Comparison of ENCODE assay signal across 27 cellular contexts in the genomic region with DNA sequence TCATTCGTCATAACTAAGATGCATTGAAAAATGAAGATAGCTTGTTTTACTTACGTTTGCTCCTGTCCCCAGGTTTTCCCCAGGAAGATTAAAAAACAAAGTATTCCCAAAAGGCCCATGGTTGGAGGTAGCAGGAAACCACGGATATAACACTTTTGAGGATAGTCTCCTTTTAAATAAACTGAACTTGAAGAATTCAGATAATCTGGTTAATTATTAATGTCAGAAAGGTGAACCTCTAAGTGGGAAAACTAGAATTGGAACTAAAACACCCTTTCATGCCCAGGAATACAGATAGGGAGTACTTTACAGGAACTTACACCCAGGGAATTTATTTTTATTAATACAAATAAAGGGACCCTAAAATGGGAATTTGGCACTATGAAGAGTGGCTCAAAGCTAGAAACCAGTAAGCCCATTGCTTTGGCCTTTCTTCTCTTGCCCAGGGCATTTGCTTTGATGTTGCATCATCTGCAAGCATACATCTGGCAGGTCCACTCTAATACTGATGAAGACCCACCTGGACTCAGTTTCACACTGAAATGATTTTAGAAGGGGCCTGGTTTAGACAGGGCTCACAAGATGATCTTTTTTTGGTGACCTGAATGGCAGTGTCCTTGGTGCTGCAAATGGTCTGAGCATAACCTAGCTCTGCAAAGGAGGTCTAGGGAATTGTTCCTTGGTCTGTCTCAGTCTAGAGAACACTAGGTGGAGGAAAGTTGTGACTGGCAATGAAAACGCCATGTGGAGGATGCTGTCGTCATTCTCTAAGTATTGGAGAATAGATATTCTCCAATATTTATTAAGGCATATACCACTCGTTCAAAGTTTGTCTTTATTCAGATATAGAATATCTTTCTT. TPM values are rescaled to one million over a fixed set of nuclear protein-coding genes. Genes with fewer than 3 reads are reported as not detected.
DNase-seq lines count a peak whose midpoint lies in the region; ATAC-seq, FAIRE-seq and TF ChIP-seq lines count a peak whose summit lies in the region.
"Had no signal": no experiment of that assay in that cellular context is flagged by ENCODE, and none has a peak within 500 bp of the region (broad histone marks: within the 10 kb centered on the region; RNA-seq: fewer than 3 reads in every experiment).

A gene (minus strand): TSS at position 148 of the 861 bp plus-strand sequence. CDS start 29 bp downstream, at position 119.

- H3K27ac Mint-ChIP-seq in Calu3 (ENCODE audit: unreplicated experiment): no peak within 1 kb of the TSS
- H3K27ac Mint-ChIP-seq: activated naive CD4-positive, alpha-beta T cell treated with anti-CD3 and anti-CD28 coated beads, Interleukin-2, amount 50 U/mL, for 72 hours; activated T-helper 17 cell treated with anti-CD3 and anti-CD28 coated beads, Interleukin-2, amount 50 U/mL, for 72 hours; T-helper 1 cell treated with Interleukin-12 subunit alpha and Interleukin-12 subunit beta and Interleukin-4 antibody, amounts not matched to agents 30 μg/mL and 1 μg/mL, for 36 hours had no signal

- peaks cover 9% of the 10 kb centered on the region for H3K4me1 Mint-ChIP-seq in Calu3 (ENCODE audit: low read depth, unreplicated experiment)
- H3K4me1 Mint-ChIP-seq: activated T-helper 17 cell treated with anti-CD3 and anti-CD28 coated beads, Interleukin-2, amount 50 U/mL, for 72 hours; CD4-positive, CD25-positive, alpha-beta regulatory T cell had no signal

- CTCF ChIA-PET in Calu3 (lab: Charles Lee): interaction anchor here (1.5 kb wide), 1 partner anchor 15 kb away, joined by 4 read pairs; no protein-coding TSS in a partner anchor

- H4K20me1 ChIP-seq in hepatocyte (ENCODE audit: insufficient read depth, poor library complexity, severe bottlenecking): no peaks in the 10 kb centered on the region

- DNase-seq in Calu3 (no peak), OCI-M1 (lab: John Stamatoyannopoulos, UW) (peak; percentile 11), hepatocyte (ENCODE audit: low spot score) (no peak), sciatic nerve (ENCODE audit: low spot score) (no peak), uterus (no peak), NCI-H1092 (lab: John Stamatoyannopoulos, UW) (no peak), GM19239 (ENCODE audit: insufficient read length, low spot score) (no peak), small intestine (no peak)
- DNase-seq: activated CD4-positive, alpha-beta T cell treated with anti-CD3 and anti-CD28 coated beads, Interleukin-2, amount 50 U/mL, for 1 hour; CD4-positive, CD25-positive, alpha-beta regulatory T cell; DMS153; foreskin keratinocyte; hippocampal formation; Kasumi-1; mammary epithelial cell; NCI-H1105 treated with DMSO at 0.1 percent for 48 hours; NCI-H510A treated with DMSO at 0.1 percent for 48 hours; NK-92 treated with Interleukin-12 subunit alpha and Interleukin-12 subunit beta, amount 100 ng/mL, for 24 hours; nucleus accumbens; Peyer's patch; SJCRH30; stomach had no signal

- H3K9me3 ChIP-seq in hepatocyte (ENCODE audit: low read depth): no peaks in the 10 kb centered on the region
- H3K9me3 ChIP-seq in uterus: no peaks in the 10 kb centered on the region
- H3K9me3 ChIP-seq in small intestine (ENCODE audit: control insufficient read depth, low read depth): no peaks in the 10 kb centered on the region
- H3K9me3 ChIP-seq: ascending aorta, Peyer's patch, SJCRH30, stomach had no signal

- H3K79me2 ChIP-seq in hepatocyte: peaks cover 13% of the 10 kb centered on the region

- no peak for TF ChIP-seq POLR2A in uterus (IDR thresholded peaks at IDR 0.05)

- BruUV-seq in Calu3 (replicated peaks; lab: Mats Ljungman, UMichigan): no TSS peak

- WGBS in hepatocyte (ENCODE audit: low lambda C conversion rate, missing lambda C conversion rate): 64% methylated on average over 6 of the region's 6 CpGs
- 35 to 64% (median 44%) methylated on average over 6 of the region's 6 CpGs for WGBS in small intestine, 3 donors

- no peaks in the 10 kb centered on the region for H3K36me3 Mint-ChIP-seq in Calu3 (ENCODE audit: insufficient read depth, unreplicated experiment)
- H3K36me3 Mint-ChIP-seq: activated naive CD4-positive, alpha-beta T cell treated with anti-CD3 and anti-CD28 coated beads, Interleukin-2, amount 50 U/mL, for 72 hours; CD4-positive, CD25-positive, alpha-beta regulatory T cell had no signal

- TF ChIP-seq CTCF in Calu3 (IDR thresholded peaks at IDR 0.05; ENCODE audit: unreplicated experiment): no peak
- no peak for TF ChIP-seq CTCF in hepatocyte (IDR thresholded peaks at IDR 0.05; ENCODE audit: poor library complexity)
- no peak for TF ChIP-seq CTCF in uterus (IDR thresholded peaks at IDR 0.05)

- intact Hi-C loops in Calu3 (cut with micrococcal nuclease; ENCODE audit: unreplicated experiment) (no loop called here), sciatic nerve (cut with DNase I) (loop anchor here (10.0 kb wide), 1 partner anchor 56 kb away; no protein-coding TSS in a partner anchor), uterus (cut with DNase I; ENCODE audit: low total_unique reads) (loop anchor here (10.0 kb wide), 1 partner anchor 296 kb away; no protein-coding TSS in a partner anchor)

- ATAC-seq in sciatic nerve: no peak
- ATAC-seq: activated naive CD4-positive, alpha-beta T cell treated with anti-CD3 and anti-CD28 coated beads, Interleukin-2, amount 50 U/mL, for 72 hours; activated T-helper 17 cell treated with anti-CD3 and anti-CD28 coated beads, Interleukin-2, amount 50 U/mL, for 72 hours; foreskin keratinocyte; GM12878 had no signal

- H3K4me1 ChIP-seq in hepatocyte (ENCODE audit: insufficient read depth) (peaks cover 7% of the 10 kb centered on the region), uterus (no peaks in the 10 kb centered on the region), small intestine (ENCODE audit: control insufficient read depth in 2 of 2, insufficient read depth in 1 of 2, low read depth in 1 of 2, low read length in 1 of 2) (peaks cover 0 to 5% of the 10 kb centered on the region in 2 donors)
- H3K4me1 ChIP-seq: ascending aorta, foreskin keratinocyte, SJCRH30 had no signal

- H3K27me3 Mint-ChIP-seq in Calu3 (ENCODE audit: unreplicated experiment): no peaks in the 10 kb centered on the region
- H3K27me3 Mint-ChIP-seq: activated T-helper 17 cell treated with anti-CD3 and anti-CD28 coated beads, Interleukin-2, amount 50 U/mL, for 72 hours; CD4-positive, CD25-positive, alpha-beta regulatory T cell had no signal

- H3K9me3 Mint-ChIP-seq in Calu3 (ENCODE audit: low read depth, unreplicated experiment): no peaks in the 10 kb centered on the region
- H3K9me3 Mint-ChIP-seq: activated naive CD4-positive, alpha-beta T cell treated with anti-CD3 and anti-CD28 coated beads, Interleukin-2, amount 50 U/mL, for 72 hours; activated T-helper 17 cell treated with anti-CD3 and anti-CD28 coated beads, Interleukin-2, amount 50 U/mL, for 72 hours; CD4-positive, CD25-positive, alpha-beta regulatory T cell; T-helper 1 cell treated with Interleukin-12 subunit alpha and Interleukin-12 subunit beta and Interleukin-4 antibody, amounts not matched to agents 30 μg/mL and 1 μg/mL, for 36 hours had no signal

- H3K4me3 ChIP-seq in hepatocyte (peak within 1 kb of the TSS; percentile 26), uterus (no peak within 1 kb of the TSS), small intestine (ENCODE audit: low read depth in 1 of 2, low read length in 2 of 2) (peak within 1 kb of the TSS in 1 of 2 donors; percentile 41)
- H3K4me3 ChIP-seq: ascending aorta, GM12878, Peyer's patch, SJCRH30 had no signal

- peak within 1 kb of the TSS; percentile 5 for H3K27ac ChIP-seq in hepatocyte
- no peak within 1 kb of the TSS for H3K27ac ChIP-seq in uterus
- H3K27ac ChIP-seq in small intestine (ENCODE audit: low read depth in 1 of 2, low read length in 1 of 2): no peak within 1 kb of the TSS
- H3K27ac ChIP-seq: ascending aorta, foreskin keratinocyte, Peyer's patch, SJCRH30, stomach had no signal

- no peak within 1 kb of the TSS for H2AFZ ChIP-seq in hepatocyte

- no peaks in the 10 kb centered on the region for H3K9me2 ChIP-seq in hepatocyte (replicated peaks; ENCODE audit: insufficient read depth)

- H3K36me3 ChIP-seq in hepatocyte (replicated peaks; ENCODE audit: insufficient read depth, low read depth) (no peaks in the 10 kb centered on the region), uterus (no peaks in the 10 kb centered on the region), small intestine (ENCODE audit: control insufficient read depth in 2 of 2, insufficient read depth in 2 of 2, low read length in 2 of 2) (no peaks in the 10 kb centered on the region)
- H3K36me3 ChIP-seq: ascending aorta, Peyer's patch, SJCRH30 had no signal

- H3K27me3 ChIP-seq in hepatocyte (no peaks in the 10 kb centered on the region), uterus (no peaks in the 10 kb centered on the region), small intestine (ENCODE audit: control insufficient read depth in 2 of 2, insufficient read depth in 2 of 2, low read length in 2 of 2) (no peaks in the 10 kb centered on the region)
- H3K27me3 ChIP-seq: ascending aorta, foreskin keratinocyte, Peyer's patch, SJCRH30, stomach had no signal

- H3K4me3 Mint-ChIP-seq in Calu3 (ENCODE audit: low read depth, unreplicated experiment): peak within 1 kb of the TSS; percentile 41
- H3K4me3 Mint-ChIP-seq: activated T-helper 17 cell treated with anti-CD3 and anti-CD28 coated beads, Interleukin-2, amount 50 U/mL, for 72 hours; CD4-positive, CD25-positive, alpha-beta regulatory T cell; T-helper 1 cell treated with Interleukin-12 subunit alpha and Interleukin-12 subunit beta and Interleukin-4 antibody, amounts not matched to agents 30 μg/mL and 1 μg/mL, for 36 hours had no signal

- FAIRE-seq in GM19239 (lab: Jason Lieb, UNC) (no peak), small intestine (lab: Jason Lieb, UNC) (no peak)
- FAIRE-seq: GM12878 had no signal

- peak within 1 kb of the TSS; percentile 67 for H3K4me2 ChIP-seq in hepatocyte

RNA-seq across cellular contexts. Expression of the gene that starts here (rescaled TPM):
- total RNA-seq in Calu3 (2022) (9.2 and 12.3 TPM in 2 replicates), hepatocyte (50.3 and 55.4 TPM in 2 replicates), sciatic nerve (14.8 TPM), uterus (10 to 100 TPM in 2 of 4 donors, 1 to 10 TPM in 2; 2.1 to 37.1 (median 10.3) TPM)
- polyA plus RNA-seq in hepatocyte (9.4 and 13.8 TPM in 2 replicates), small intestine (1 to 10 TPM; 4.1 to 8.7 (median 6.2) TPM)
